ENCODE assay signal across 33 cellular contexts in the genomic region with DNA sequence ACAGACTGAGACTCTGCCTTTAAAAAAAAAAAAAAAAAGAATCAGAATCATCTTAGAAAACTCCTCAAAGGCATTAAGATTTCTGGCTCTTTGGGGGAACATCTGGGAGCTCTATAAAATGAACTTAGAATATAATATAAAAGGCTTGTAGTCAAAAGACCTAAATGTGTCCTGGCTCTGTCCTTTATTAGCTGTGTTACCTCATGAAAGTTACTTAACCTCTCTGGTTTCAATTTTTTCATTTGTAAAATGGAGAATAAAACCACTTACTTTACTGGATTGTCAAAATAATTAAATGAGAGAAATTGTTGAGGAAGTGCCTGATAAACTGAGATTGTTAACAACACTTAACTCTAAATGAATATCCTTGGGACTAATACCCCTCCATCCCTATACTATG.
DNase-seq lines count a peak whose midpoint lies in the region; ATAC-seq, FAIRE-seq and TF ChIP-seq lines count a peak whose summit lies in the region.
"Had no signal": no experiment of that assay in that cellular context is flagged by ENCODE, and none has a peak within 500 bp of the region (broad histone marks: within the 10 kb centered on the region; RNA-seq: fewer than 3 reads in every experiment).

No MANE protein-coding gene starts in this region.

- H3K4me3 ChIP-seq in HEK293 (ENCODE audit: low read depth, low read length) (no peak overlapping the region), K562 (no peak overlapping the region), H1 (ENCODE audit: extremely low read depth in 1 of 4, insufficient read depth in 2 of 4, low read depth in 3 of 4, low read length in 4 of 4) (no peak overlapping the region)
- H3K4me3 ChIP-seq: A549; BLaER1; BLaER1 treated with 17β-estradiol and CSF1 and Interleukin-3, amounts not matched to agents 10 nM and 100 nM had no signal

- H3K9me1 ChIP-seq in K562 (ENCODE audit: control insufficient read depth, insufficient read depth, low read length): no peaks in the 10 kb centered on the region

- TF ChIP-seq RAD21 in K562 (CRISPR knock-in tag; conservative IDR thresholded peaks at IDR 0.05 in 1 of 2, IDR thresholded peaks at IDR 0.05 in 1 of 2): no peak
- TF ChIP-seq RAD21 in H1 (IDR thresholded peaks at IDR 0.05 in 1 of 2, conservative IDR thresholded peaks at IDR 0.05 in 1 of 2; ENCODE audit: low read depth in 2 of 2, low read length in 2 of 2): no peak

- H2BK5ac ChIP-seq in H1 (ENCODE audit: low read depth, low read length): no peak overlapping the region

- peaks cover 2% of the 10 kb centered on the region; the same call in 1 of the 2 replicates for H3K23me2 ChIP-seq in H1 (ENCODE audit: low read depth, low read length)

- H4K20me1 ChIP-seq in K562 (replicated peaks; ENCODE audit: control insufficient read depth, insufficient read depth, low read length): no peaks in the 10 kb centered on the region
- no peaks in the 10 kb centered on the region for H4K20me1 ChIP-seq in H1 (replicated peaks in 1 of 2; ENCODE audit: control insufficient read depth in 1 of 2, insufficient read depth in 2 of 2, low read length in 2 of 2)
- H4K20me1 ChIP-seq: BLaER1 had no signal

- no peak overlapping the region for H2BK20ac ChIP-seq in H1 (ENCODE audit: low read length)

- H3K9ac ChIP-seq in K562 (ENCODE audit: insufficient read depth in 1 of 2, low read depth in 2 of 2, low read length in 2 of 2): no peak overlapping the region
- no peak overlapping the region for H3K9ac ChIP-seq in H1 (replicated peaks in 1 of 4; ENCODE audit: extremely low read depth in 1 of 4, low read depth in 3 of 4, low read length in 3 of 4)
- H3K9ac ChIP-seq: BLaER1; BLaER1 treated with 17β-estradiol and CSF1 and Interleukin-3, amounts not matched to agents 10 nM and 100 nM had no signal

- no peak overlapping the region for H2AK5ac ChIP-seq in H1 (ENCODE audit: low read depth, low read length)

- no peak for TF ChIP-seq CTCF in HEK293 (tag by site-specific recombination; IDR thresholded peaks at IDR 0.05)
- TF ChIP-seq CTCF in K562 (IDR thresholded peaks at IDR 0.05 in 2 of 3, conservative IDR thresholded peaks at IDR 0.05 in 1 of 3; ENCODE audit: insufficient read depth in 2 of 3, low read depth in 1 of 3, low read length in 3 of 3): no peak
- TF ChIP-seq CTCF in H1 (IDR thresholded peaks at IDR 0.05; ENCODE audit: control extremely low read depth in 1 of 3, insufficient read depth in 1 of 3, low read depth in 1 of 3, low read length in 3 of 3): no peak

- no peak overlapping the region for H4K8ac ChIP-seq in H1 (ENCODE audit: extremely low read depth, insufficient read depth, low read length)

- no peak overlapping the region for H4K91ac ChIP-seq in H1 (replicated peaks; ENCODE audit: insufficient read length, low read length)

- no peak overlapping the region for H3K14ac ChIP-seq in H1 (ENCODE audit: insufficient read length)

- H3K36me3 ChIP-seq in HEK293 (ENCODE audit: control insufficient read depth in 2 of 2, insufficient read depth in 1 of 2, low read length in 2 of 2) (no peaks in the 10 kb centered on the region), K562 (ENCODE audit: control insufficient read depth, insufficient read depth, low read length) (no peaks in the 10 kb centered on the region), H1 (ENCODE audit: control insufficient read depth in 2 of 4, insufficient read depth in 4 of 4, low read length in 3 of 4) (no peaks in the 10 kb centered on the region)
- H3K36me3 ChIP-seq: BE2C had no signal

- ATAC-seq in K562: no peak
- no peak for ATAC-seq in GM18907 (IDR thresholded peaks at IDR 0.05; ENCODE audit: unreplicated experiment)
- ATAC-seq: A549; CD8-positive, alpha-beta T cell had no signal

- no peak overlapping the region for H2BK12ac ChIP-seq in H1 (ENCODE audit: low read depth, low read length)

- H3K56ac ChIP-seq in H1 (replicated peaks; ENCODE audit: insufficient read length, low read depth, low read length): no peak overlapping the region

- no peaks in the 10 kb centered on the region; the same call in 1 of the 2 replicates for H3K4me1 ChIP-seq in HEK293 (ENCODE audit: control insufficient read depth, insufficient read depth, low read length)
- no peaks in the 10 kb centered on the region for H3K4me1 ChIP-seq in K562 (replicated peaks in 1 of 2; ENCODE audit: control insufficient read depth in 2 of 2, insufficient read depth in 2 of 2, low read length in 2 of 2)
- H3K4me1 ChIP-seq in H1 (replicated peaks in 1 of 4; ENCODE audit: control insufficient read depth in 3 of 4, insufficient read depth in 4 of 4, low read length in 3 of 4): no peaks in the 10 kb centered on the region
- H3K4me1 ChIP-seq: Caco-2 had no signal

- H4K5ac ChIP-seq in H1 (ENCODE audit: insufficient read length, low read depth, low read length): no peak overlapping the region

- no TSS peak for BruUV-seq in K562 (replicated peaks; lab: Mats Ljungman, UMichigan)

- no peak overlapping the region for H3K4me2 ChIP-seq in K562 (ENCODE audit: insufficient read depth, low read length)
- no peak overlapping the region for H3K4me2 ChIP-seq in H1 (ENCODE audit: insufficient read depth in 1 of 2, low read depth in 2 of 2, low read length in 2 of 2)
- H3K4me2 ChIP-seq: A549; BLaER1; BLaER1 treated with 17β-estradiol and CSF1 and Interleukin-3, amounts not matched to agents 10 nM and 100 nM had no signal

- DNase-seq in K562 (ENCODE audit: extremely low read depth in 1 of 4, low spot score in 3 of 4): no peak
- DNase-seq in H1 (ENCODE audit: low read depth in 1 of 2, low spot score in 2 of 2): no peak
- no peak for DNase-seq in frontal cortex (ENCODE audit: low spot score in 2 of 2)
- DNase-seq in NCI-H2196 treated with DMSO at 0.1 percent for 48 hours (lab: John Stamatoyannopoulos, UW; ENCODE audit: unreplicated experiment): no peak
- DNase-seq: 8988T; ACHN; AML-193; BE2C; C1 segment of cervical spinal cord; Caco-2; Calu3; CD4-positive, alpha-beta memory T cell; CD4-positive, alpha-beta T cell; CD4-positive, CD25-positive, alpha-beta regulatory T cell; CD8-positive, alpha-beta memory T cell; CD8-positive, alpha-beta T cell; COR-L47; DMS 273 treated with DMSO at 0.1 percent for 48 hours; DMS153; DMS53; DMS79; DMS79 treated with DMSO at 0.1 percent for 48 hours; DND-41; EL had no signal

- H3K23ac ChIP-seq in H1 (ENCODE audit: insufficient read length): no peak overlapping the region

- POLR2A ChIA-PET in HEK293 (lab: Yijun Ruan, JAX): no interaction called here
- POLR2A ChIA-PET in K562 (lab: Yijun Ruan, JAX): no interaction called here
- POLR2A ChIA-PET in H1 (lab: Charles Lee; ENCODE audit: partially characterized antibody): no interaction called here

- H2BK15ac ChIP-seq in H1 (ENCODE audit: low read length): no peak overlapping the region

- TF ChIP-seq EP300 in K562 (IDR thresholded peaks at IDR 0.05; ENCODE audit: low read length): no peak
- no peak for TF ChIP-seq EP300 in H1 (IDR thresholded peaks at IDR 0.05; ENCODE audit: borderline replicate concordance in 1 of 2, low read depth in 2 of 2, low read length in 2 of 2)

- CTCF ChIA-PET in HEK293 (lab: Yijun Ruan, JAX): interaction anchor here (0.6 kb wide), 2 partner anchors 16 to 447 kb away, joined by 3 to 5 read pairs; no protein-coding TSS in a partner anchor
- CTCF ChIA-PET in K562 (lab: Yijun Ruan, JAX; ENCODE audit: low intra/inter-chr PET ratio): no interaction called here
- CTCF ChIA-PET in H1 (lab: Charles Lee; ENCODE audit: partially characterized antibody): interaction anchor here (0.6 to 1.1 kb wide), 3 partner anchors 37 to 102 kb away, joined by 3 read pairs; no protein-coding TSS in a partner anchor

- no peak for TF ChIP-seq POLR2A in K562 (conservative IDR thresholded peaks at IDR 0.05)
- no peak for TF ChIP-seq POLR2A in H1 (IDR thresholded peaks at IDR 0.05; ENCODE audit: control extremely low read depth in 1 of 2, low read depth in 2 of 2, low read length in 2 of 2)

- no peak for FAIRE-seq in K562 (lab: Jason Lieb, UNC)
- FAIRE-seq in H1 (lab: Jason Lieb, UNC): no peak
- no peak for FAIRE-seq in frontal cortex (lab: Jason Lieb, UNC)
- FAIRE-seq: A204.1, A549, D721Med had no signal

- H3K9me3 ChIP-seq in HEK293 (ENCODE audit: control insufficient read depth, insufficient read depth, low read depth, low read length): no peaks in the 10 kb centered on the region
- no peaks in the 10 kb centered on the region for H3K9me3 ChIP-seq in K562 (replicated peaks; ENCODE audit: control insufficient read depth, insufficient read depth, low read depth, low read length)
- no peaks in the 10 kb centered on the region for H3K9me3 ChIP-seq in H1 (ENCODE audit: insufficient read depth in 2 of 2, low read depth in 1 of 2, low read length in 1 of 2)
- H3K9me3 ChIP-seq: A549; BE2C; BLaER1; BLaER1 treated with 17β-estradiol and CSF1 and Interleukin-3, amounts not matched to agents 10 nM and 100 nM; Caco-2 had no signal

- no peak overlapping the region for H3K18ac ChIP-seq in H1 (ENCODE audit: extremely low read depth, low read length)

- intact Hi-C loops in K562 (cut with micrococcal nuclease): no loop called here

- H3K4ac ChIP-seq in H1 (replicated peaks; ENCODE audit: insufficient read length, low read depth, low read length): no peak overlapping the region

- H3K79me2 ChIP-seq in K562 (ENCODE audit: control insufficient read depth, insufficient read depth, low read length) (no peaks in the 10 kb centered on the region), H1 (ENCODE audit: control insufficient read depth in 1 of 2, insufficient read depth in 2 of 2, low read length in 2 of 2) (no peaks in the 10 kb centered on the region; a peak in 1 of 4 replicates)

- no peak overlapping the region for H2AFZ ChIP-seq in K562 (ENCODE audit: low read depth, low read length)
- no peak overlapping the region for H2AFZ ChIP-seq in H1 (ENCODE audit: low read length)

- H3K27me3 ChIP-seq in K562 (ENCODE audit: control insufficient read depth in 2 of 2, insufficient read depth in 2 of 2, low read length in 2 of 2): no peaks in the 10 kb centered on the region; a peak in 2 of 5 replicates
- no peaks in the 10 kb centered on the region for H3K27me3 ChIP-seq in H1 (replicated peaks in 1 of 4; ENCODE audit: control insufficient read depth in 3 of 4, extremely low read depth in 1 of 4, insufficient read depth in 3 of 4, low read length in 3 of 4)
- H3K27me3 ChIP-seq: BE2C; BLaER1; BLaER1 treated with 17β-estradiol and CSF1 and Interleukin-3, amounts not matched to agents 10 nM and 100 nM had no signal

- in situ Hi-C loops in K562 (cut with MboI): no loop called here

- H3K27ac ChIP-seq in HEK293 (ENCODE audit: extremely low read depth, low read depth, low read length) (no peak overlapping the region), K562 (ENCODE audit: extremely low read depth, low read depth, low read length) (no peak overlapping the region), H1 (ENCODE audit: low read depth, low read length) (no peak overlapping the region)
- H3K27ac ChIP-seq: 22Rv1; A549; BLaER1; BLaER1 treated with 17β-estradiol and CSF1 and Interleukin-3, amounts not matched to agents 10 nM and 100 nM; C4-2B had no signal

- H2BK120ac ChIP-seq in H1 (replicated peaks; ENCODE audit: low read depth, low read length): no peak overlapping the region

- peaks cover 4% of the 10 kb centered on the region; the same call in 1 of the 2 replicates for H3K79me1 ChIP-seq in H1 (ENCODE audit: low read depth, low read length)

TF ChIP-seq in H1, 55 proteins besides CTCF, POLR2A, EP300 and RAD21 (continues in another document):
- peak in 1 of 2 experiments; percentile 53; a peak in 1 of 4 replicates for TF ChIP-seq HDAC2 (IDR thresholded peaks at IDR 0.05; ENCODE audit: borderline replicate concordance in 1 of 2, low read depth in 2 of 2, low read length in 2 of 2)
